Comparison of ENCODE assay signal across 15 cellular contexts in the genomic region with DNA sequence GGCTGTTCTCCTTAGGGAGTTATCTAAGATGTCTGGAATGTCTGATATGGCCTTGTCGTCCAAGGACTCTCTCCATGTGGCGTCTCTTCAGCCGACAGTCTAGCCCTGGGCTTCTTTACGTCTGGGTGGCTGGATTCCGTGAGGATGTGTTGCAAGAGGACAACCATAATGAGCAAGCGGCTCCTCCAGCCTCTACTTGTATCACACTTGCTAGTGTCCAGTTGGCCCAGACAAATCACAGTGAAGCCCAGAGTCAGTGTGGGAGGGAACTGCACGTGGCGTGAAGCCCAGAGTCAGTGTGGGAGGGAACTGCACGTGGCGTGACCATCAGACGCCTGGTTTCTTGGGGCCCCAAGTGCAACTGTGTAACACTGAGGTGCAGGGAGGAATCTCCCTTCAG.
"Had no signal": no experiment of that assay in that cellular context is flagged by ENCODE, and none has a peak within 500 bp of the region (broad histone marks: within the 10 kb centered on the region; RNA-seq: fewer than 3 reads in every experiment).

No MANE protein-coding gene starts in this region.

- ATAC-seq: activated CD8-positive, alpha-beta T cell treated with anti-CD3 and anti-CD28 coated beads, Interleukin-2, amount 10 ng/mL, durations not matched to agents 7 days and 5 days; heart right ventricle; left ventricle myocardium superior; stimulated activated effector memory CD8-positive, alpha-beta T cell treated with anti-CD3 and anti-CD28 coated beads, Interleukin-12 subunit alpha, Interleukin-12 subunit beta, amount 100 ng/mL, for 72 hours had no signal

- H3K4me1 ChIP-seq: colonic mucosa, tibial nerve had no signal

- H3K27ac ChIP-seq: colonic mucosa, tibial nerve had no signal

- DNase-seq: activated CD4-positive, alpha-beta T cell treated with anti-CD3 and anti-CD28 coated beads for 48 hours; activated CD8-positive, alpha-beta memory T cell treated with anti-CD3 and anti-CD28 coated beads, Interleukin-2, amount 50 U/mL, for 48 hours; activated CD8-positive, alpha-beta T cell treated with anti-CD3 and anti-CD28 coated beads, Interleukin-2, amount 10 ng/mL, durations not matched to agents 7 days and 5 days; activated naive CD4-positive, alpha-beta T cell treated with Interleukin-2 at 50 U/mL for 16 hours; caudate nucleus; colonic mucosa; heart right ventricle; kidney; left ventricle myocardium superior; mesenchymal stem cell; T-helper 9 cell had no signal

- H3K27me3 ChIP-seq: colonic mucosa, heart right ventricle, tibial nerve had no signal

- H3K4me3 ChIP-seq: colonic mucosa, heart right ventricle, tibial nerve had no signal

- FAIRE-seq: astrocyte, frontal cortex, kidney had no signal

- H3K9me3 ChIP-seq: colonic mucosa, heart right ventricle, tibial nerve had no signal

- H3K36me3 ChIP-seq: colonic mucosa, heart right ventricle, tibial nerve had no signal
